1 cellular context compared by ENCODE assay signal in genomic region chr22:44440224-44441160, GRCh38.
TF ChIP-seq lines count a peak whose summit lies in the region.

No MANE protein-coding gene starts in this region.

TF ChIP-seq in H1, 55 proteins besides CTCF, POLR2A, EP300 and RAD21:
- TF ChIP-seq TCF12 (IDR thresholded peaks at IDR 0.05; ENCODE audit: low read depth, low read length) (no peak), ZNF274 (IDR thresholded peaks at IDR 0.05; ENCODE audit: borderline replicate concordance, extremely low read depth, low read length) (no peak)
